16 cellular contexts compared by ENCODE assay signal in genomic region chr15:40855706-40856234, GRCh38. TPM values are rescaled to one million over a fixed set of nuclear protein-coding genes. Genes with fewer than 3 reads are reported as not detected.
DNase-seq lines count a peak whose midpoint lies in the region; ATAC-seq and TF ChIP-seq lines count a peak whose summit lies in the region.
"Had no signal": no experiment of that assay in that cellular context is flagged by ENCODE, and none has a peak within 500 bp of the region (broad histone marks: within the 10 kb centered on the region; RNA-seq: fewer than 3 reads in every experiment).

No MANE protein-coding gene starts in this region.

- H3K36me3 Mint-ChIP-seq in chondrocyte (ENCODE audit: low read depth): no peaks in the 10 kb centered on the region
- H3K36me3 Mint-ChIP-seq in stimulated activated effector memory CD8-positive, alpha-beta T cell treated with anti-CD3 and anti-CD28 coated beads, Interleukin-12 subunit alpha, Interleukin-12 subunit beta, amount 100 ng/mL, for 72 hours: no peaks in the 10 kb centered on the region

- H3K27ac Mint-ChIP-seq in chondrocyte (ENCODE audit: unreplicated experiment): no peak overlapping the region
- peak overlapping the region; percentile 65 for H3K27ac Mint-ChIP-seq in stimulated activated effector memory CD8-positive, alpha-beta T cell treated with anti-CD3 and anti-CD28 coated beads, Interleukin-12 subunit alpha, Interleukin-12 subunit beta, amount 100 ng/mL, for 72 hours
- H3K27ac Mint-ChIP-seq: H9 had no signal

- peaks cover 5% of the 10 kb centered on the region for H3K27me3 Mint-ChIP-seq in chondrocyte (ENCODE audit: low read depth)

- H3K27me3 ChIP-seq in H7 (ENCODE audit: control insufficient read depth, insufficient read depth, low read length): no peaks in the 10 kb centered on the region

- peaks cover 34% of the 10 kb centered on the region for H3K36me3 ChIP-seq in H7 (replicated peaks; ENCODE audit: control insufficient read depth, insufficient read depth, low read length)

- no peak for ATAC-seq in stimulated activated effector memory CD8-positive, alpha-beta T cell treated with anti-CD3 and anti-CD28 coated beads, Interleukin-12 subunit alpha, Interleukin-12 subunit beta, amount 100 ng/mL, for 72 hours
- ATAC-seq in GM21381 (IDR thresholded peaks at IDR 0.05; ENCODE audit: unreplicated experiment) (no peak), HG02763 (IDR thresholded peaks at IDR 0.05; ENCODE audit: unreplicated experiment) (no peak)
- ATAC-seq: Panc1 had no signal

- H3K4me3 Mint-ChIP-seq in chondrocyte (ENCODE audit: unreplicated experiment): no peak overlapping the region
- no peak overlapping the region for H3K4me3 Mint-ChIP-seq in stimulated activated effector memory CD8-positive, alpha-beta T cell treated with anti-CD3 and anti-CD28 coated beads, Interleukin-12 subunit alpha, Interleukin-12 subunit beta, amount 100 ng/mL, for 72 hours
- H3K4me3 Mint-ChIP-seq: H9 had no signal

- TF ChIP-seq CTCF in chondrocyte (IDR thresholded peaks at IDR 0.05): no peak

- H3K4me1 Mint-ChIP-seq in chondrocyte (ENCODE audit: low read depth): peaks cover 11% of the 10 kb centered on the region
- H3K4me1 Mint-ChIP-seq in stimulated activated effector memory CD8-positive, alpha-beta T cell treated with anti-CD3 and anti-CD28 coated beads, Interleukin-12 subunit alpha, Interleukin-12 subunit beta, amount 100 ng/mL, for 72 hours: peaks cover 14% of the 10 kb centered on the region

- DNase-seq in H7 (peak; percentile 29), chondrocyte (ENCODE audit: low spot score) (peak; percentile 75)
- DNase-seq in stimulated activated effector memory CD8-positive, alpha-beta T cell treated with anti-CD3 and anti-CD28 coated beads, Interleukin-12 subunit alpha, Interleukin-12 subunit beta, amount 100 ng/mL, for 72 hours (ENCODE audit: low spot score in 2 of 2): no peak
- DNase-seq: DMS153, H9, Kasumi-1, NCI-H1105 treated with DMSO at 0.1 percent for 48 hours, NCI-H187, NCI-H2171 treated with DMSO at 0.1 percent for 48 hours, NCI-H510A, NCI-H82, Right ventricle myocardium superior, SK-N-SH had no signal

- no peak overlapping the region for H3K4me3 ChIP-seq in H7 (ENCODE audit: insufficient read depth, low read depth, low read length)

- H3K9me3 Mint-ChIP-seq in chondrocyte (ENCODE audit: low read depth): no peaks in the 10 kb centered on the region
- no peaks in the 10 kb centered on the region for H3K9me3 Mint-ChIP-seq in stimulated activated effector memory CD8-positive, alpha-beta T cell treated with anti-CD3 and anti-CD28 coated beads, Interleukin-12 subunit alpha, Interleukin-12 subunit beta, amount 100 ng/mL, for 72 hours
- H3K9me3 Mint-ChIP-seq: H9 had no signal

RNA-seq across cellular contexts. Expression of gene SPINT1, which starts 11.9 kb away (rescaled TPM):
- total RNA-seq in H7 (2014; rRNA removed; shearing (Covaris generic)): 81.1 and 109 TPM in 2 replicates
- 0.87 to 2.0 TPM (median 0.87 TPM) in 3 replicates for total RNA-seq in chondrocyte

RNA-seq across cellular contexts. Expression of gene RHOV, which starts 18.3 kb away (rescaled TPM):
- 2.0 and 2.1 TPM in 2 replicates for total RNA-seq in H7 (2014; rRNA removed; shearing (Covaris generic))
- total RNA-seq in chondrocyte: 0.12 to 0.31 TPM in 2 of 3 replicates, not detected in the other
- total RNA-seq: Right ventricle myocardium superior had no signal

RNA-seq across cellular contexts. Expression of gene PPP1R14D, which starts 27.3 kb away (rescaled TPM):
- total RNA-seq in H7 (2014; rRNA removed; shearing (Covaris generic)): not detected in 2 replicates
- total RNA-seq in chondrocyte: not detected in 3 replicates
- total RNA-seq: H9, Right ventricle myocardium superior had no signal

RNA-seq across cellular contexts. Expression of gene VPS18, which starts 38.5 kb away (rescaled TPM):
- 33.3 and 39.5 TPM in 2 replicates for total RNA-seq in H7 (2014; rRNA removed; shearing (Covaris generic))
- 29.4 to 35.6 TPM (median 33.0 TPM) in 3 replicates for total RNA-seq in chondrocyte

RNA-seq across cellular contexts. Expression of gene DNAJC17, which starts 48.5 kb away (rescaled TPM):
- total RNA-seq in H7 (2014; rRNA removed; shearing (Covaris generic)): 28.2 and 34.6 TPM in 2 replicates
- 26.4 to 31.8 TPM (median 29.1 TPM) in 3 replicates for total RNA-seq in chondrocyte

Comparison
In these comparisons a context has a peak if more than half of its experiments do, and no peak if none do; other contexts are left out.
1. DNase-seq: peak in H7 (single experiment) and chondrocyte (single experiment); none in stimulated activated effector memory CD8-positive, alpha-beta T cell treated with anti-CD3 and anti-CD28 coated beads, Interleukin-12 subunit alpha, Interleukin-12 subunit beta, amount 100 ng/mL, for 72 hours (0 of 2).
2. RNA of gene SPINT1, which starts 11.9 kb away (total RNA-seq): 81.1 to 109 TPM in H7; 0.87 to 2.0 TPM in chondrocyte; every median in the first group is over 10 times any median in the second.